In the genomic region with DNA sequence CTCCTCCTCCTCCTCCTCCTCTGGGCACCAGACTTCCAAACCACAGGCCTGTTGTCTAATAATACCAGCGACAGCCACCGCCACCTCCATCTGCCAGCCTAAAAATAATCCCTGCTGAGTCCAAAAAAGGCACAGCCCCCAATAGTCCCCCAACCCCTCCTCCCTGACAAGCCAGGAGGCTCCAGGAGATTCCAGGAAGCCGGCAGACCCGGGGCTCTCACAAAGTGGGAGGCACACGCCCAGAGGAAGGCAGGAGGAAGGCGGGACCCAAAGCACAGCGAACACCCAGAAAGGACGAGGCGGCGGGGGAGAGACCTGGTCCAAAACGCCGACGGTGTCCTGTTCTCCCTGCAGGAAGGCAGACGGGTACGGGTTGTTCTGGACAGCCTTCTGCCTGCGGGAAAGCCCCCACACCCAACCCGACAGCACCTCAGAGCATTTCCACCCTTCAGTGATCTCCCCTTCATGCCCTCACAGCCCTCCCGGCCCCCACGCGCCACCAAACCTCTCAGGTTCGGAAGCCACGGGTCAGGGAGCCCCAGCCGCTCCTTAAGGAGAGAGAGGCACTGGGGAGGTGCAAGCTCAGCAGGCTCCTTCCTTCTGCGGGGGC, we compare ENCODE assay signal across 11 cellular contexts. TPM values are rescaled to one million over a fixed set of nuclear protein-coding genes. Genes with fewer than 3 reads are reported as not detected.
DNase-seq lines count a peak whose midpoint lies in the region; ATAC-seq and TF ChIP-seq lines count a peak whose summit lies in the region.
"Had no signal": no experiment of that assay in that cellular context is flagged by ENCODE, and none has a peak within 500 bp of the region (broad histone marks: within the 10 kb centered on the region; RNA-seq: fewer than 3 reads in every experiment).

No MANE protein-coding gene starts in this region.

- peaks cover 26% of the 10 kb centered on the region for H3K27me3 ChIP-seq in A673 (replicated peaks; ENCODE audit: insufficient read depth, low read depth, low read length, poor library complexity)
- H3K27me3 ChIP-seq in neuronal stem cell (ENCODE audit: control insufficient read depth in 3 of 3, insufficient read depth in 3 of 3, low read depth in 1 of 3, low read length in 3 of 3) = peaks cover 6 to 31% (median 19%) of the 10 kb centered on the region in 3 experiments

- H3K79me1 ChIP-seq in neuronal stem cell (ENCODE audit: low read depth, low read length) = peaks cover 12% of the 10 kb centered on the region

- H4K91ac ChIP-seq in neuronal stem cell (ENCODE audit: low read depth, low read length, poor library complexity) = no peak overlapping the region

- H3K23ac ChIP-seq in neuronal stem cell (ENCODE audit: low read depth, low read length, poor library complexity) = no peak overlapping the region

- H3K9me3 ChIP-seq in A673 (ENCODE audit: low read depth, low read length, poor library complexity, severe bottlenecking) = no peaks in the 10 kb centered on the region
- no peaks in the 10 kb centered on the region for H3K9me3 ChIP-seq in neuronal stem cell (replicated peaks in 1 of 2; ENCODE audit: control insufficient read depth in 2 of 2, insufficient read depth in 1 of 2, low read depth in 1 of 2, low read length in 2 of 2)

- peak overlapping the region; percentile 71 for H3K9ac ChIP-seq in neuronal stem cell (ENCODE audit: low read depth, low read length, poor library complexity)

- H2AK5ac ChIP-seq in neuronal stem cell (ENCODE audit: low read depth, low read length) = no peak overlapping the region

- H2BK5ac ChIP-seq in neuronal stem cell (ENCODE audit: low read length) = no peak overlapping the region

- H3K4me3 ChIP-seq in A673 (ENCODE audit: low read depth, low read length, poor library complexity, severe bottlenecking) (peak overlapping the region; percentile 26), neuronal stem cell (ENCODE audit: low read length in 2 of 2) (no peak overlapping the region)

- peak overlapping the region; percentile 50 for H3K18ac ChIP-seq in neuronal stem cell (ENCODE audit: low read length)

- no peak overlapping the region for H2BK12ac ChIP-seq in neuronal stem cell (ENCODE audit: low read length)

- BruUV-seq in A673 (replicated peaks; lab: Mats Ljungman, UMichigan) = no TSS peak

- no peak overlapping the region for H2BK120ac ChIP-seq in neuronal stem cell (ENCODE audit: low read depth, low read length)

- H3K14ac ChIP-seq in neuronal stem cell (ENCODE audit: low read length) = no peak overlapping the region

- H3K4me2 ChIP-seq in neuronal stem cell (ENCODE audit: insufficient read depth, low read length, poor library complexity, severe bottlenecking) = peak overlapping the region; percentile 37

- peaks cover 55% of the 10 kb centered on the region for H3K4me1 ChIP-seq in A673 (ENCODE audit: insufficient read depth, low read length, poor library complexity, severe bottlenecking)
- peaks cover 60% of the 10 kb centered on the region in 2 donors for H3K4me1 ChIP-seq in neuronal stem cell (ENCODE audit: control insufficient read depth in 2 of 2, insufficient read depth in 1 of 2, low read depth in 1 of 2, low read length in 2 of 2)

- no peak for TF ChIP-seq CTCF in A673 (conservative IDR thresholded peaks at IDR 0.05; ENCODE audit: low read depth, low read length)

- CTCF ChIA-PET in A673 (lab: Charles Lee) = no interaction called here

- no CpG with 5 or more reads among the region's 24 CpGs for WGBS in neuronal stem cell (ENCODE audit: extremely low coverage in 2 of 2, insufficient read length in 2 of 2, insufficient replicate concordance in 1 of 2), 2 donors

- intact Hi-C loops in A673 (cut with micrococcal nuclease; ENCODE audit: unreplicated experiment) = no loop called here
- intact Hi-C loops in Right ventricle myocardium superior (cut with DNase I) = no loop called here

- H2BK15ac ChIP-seq in neuronal stem cell (ENCODE audit: low read length) = peak overlapping the region; percentile 42

- DNase-seq in A673 (ENCODE audit: low spot score) (peak; percentile 41), NCI-H524 treated with DMSO at 0.1 percent for 48 hours (lab: John Stamatoyannopoulos, UW) (peak; percentile 80), Right ventricle myocardium superior (peak; percentile 77), neuronal stem cell (ENCODE audit: low spot score) (no peak), ACHN (no peak)
- no peak for DNase-seq in stimulated activated naive CD8-positive, alpha-beta T cell treated with anti-CD3 and anti-CD28 coated beads, Interleukin-15, Interleukin-2, amounts not matched to agents 100 U/mL and 50 U/mL, for 24 hours
- DNase-seq: activated CD4-positive, alpha-beta T cell treated with anti-CD3 and anti-CD28 coated beads, Interleukin-2, amount 10 ng/mL, durations not matched to agents 7 days and 5 days; activated naive CD4-positive, alpha-beta T cell treated with anti-CD3 and anti-CD28 coated beads for 36 hours had no signal

- peak overlapping the region; percentile 60 for H3K27ac ChIP-seq in A673 (ENCODE audit: low read depth, low read length, poor library complexity, severe bottlenecking)
- H3K27ac ChIP-seq in neuronal stem cell (replicated peaks; ENCODE audit: low read length) = peak overlapping the region; percentile 32

- H3K36me3 ChIP-seq in A673 (ENCODE audit: insufficient read depth, low read length, poor library complexity, severe bottlenecking) (no peaks in the 10 kb centered on the region), neuronal stem cell (replicated peaks in 1 of 2; ENCODE audit: control insufficient read depth in 2 of 2, insufficient read depth in 2 of 2, low read length in 2 of 2) (no peaks in the 10 kb centered on the region)

- ATAC-seq in Right ventricle myocardium superior (ENCODE audit: poor library complexity) (peak; percentile 57), HG03095 (IDR thresholded peaks at IDR 0.05; ENCODE audit: unreplicated experiment) (no peak), HG02852 (IDR thresholded peaks at IDR 0.05; ENCODE audit: unreplicated experiment) (no peak)
- no peak for ATAC-seq in stimulated activated naive CD8-positive, alpha-beta T cell treated with anti-CD3 and anti-CD28 coated beads, Interleukin-15, Interleukin-2, amounts not matched to agents 100 U/mL and 50 U/mL, for 24 hours
- ATAC-seq: HepG2 had no signal

- in situ Hi-C loops in ACHN (cut with HindIII; ENCODE audit: low pct_ligation_motif_present, low pct_unique_long_range_greater_than_20kb, low sequenced_read_pairs) = no loop called here

- H4K8ac ChIP-seq in neuronal stem cell (ENCODE audit: low read depth, low read length) = no peak overlapping the region

- no peak overlapping the region for H3K4ac ChIP-seq in neuronal stem cell (ENCODE audit: low read length)

- H2AFZ ChIP-seq in neuronal stem cell (ENCODE audit: low read length) = peak overlapping the region; percentile 80

- POLR2A ChIA-PET in A673 (lab: Charles Lee; ENCODE audit: low non-redundant PET) = no interaction called here

RNA-seq across cellular contexts. Expression of a gene that starts 5.8 kb away (rescaled TPM):
- total RNA-seq in A673 (2021) (10.1 and 14.2 TPM in 2 replicates), Right ventricle myocardium superior (38.9 TPM)
- polyA plus RNA-seq in neuronal stem cell (2013, experiment 1 of 2) = 3.9 TPM
- polyA plus RNA-seq in neuronal stem cell (2013, experiment 2 of 2) = 3.8 TPM
- total RNA-seq: HepG2 had no signal
- polyA plus RNA-seq: HepG2 had no signal

Comparison
In these comparisons a context has a peak if more than half of its experiments do, and no peak if none do; other contexts are left out.
1. DNase-seq: peak in A673 (single experiment), NCI-H524 treated with DMSO at 0.1 percent for 48 hours (single experiment) and Right ventricle myocardium superior (single experiment); none in neuronal stem cell (single experiment), ACHN (single experiment) and stimulated activated naive CD8-positive, alpha-beta T cell treated with anti-CD3 and anti-CD28 coated beads, Interleukin-15, Interleukin-2, amounts not matched to agents 100 U/mL and 50 U/mL, for 24 hours (single experiment).